In the genomic region with DNA sequence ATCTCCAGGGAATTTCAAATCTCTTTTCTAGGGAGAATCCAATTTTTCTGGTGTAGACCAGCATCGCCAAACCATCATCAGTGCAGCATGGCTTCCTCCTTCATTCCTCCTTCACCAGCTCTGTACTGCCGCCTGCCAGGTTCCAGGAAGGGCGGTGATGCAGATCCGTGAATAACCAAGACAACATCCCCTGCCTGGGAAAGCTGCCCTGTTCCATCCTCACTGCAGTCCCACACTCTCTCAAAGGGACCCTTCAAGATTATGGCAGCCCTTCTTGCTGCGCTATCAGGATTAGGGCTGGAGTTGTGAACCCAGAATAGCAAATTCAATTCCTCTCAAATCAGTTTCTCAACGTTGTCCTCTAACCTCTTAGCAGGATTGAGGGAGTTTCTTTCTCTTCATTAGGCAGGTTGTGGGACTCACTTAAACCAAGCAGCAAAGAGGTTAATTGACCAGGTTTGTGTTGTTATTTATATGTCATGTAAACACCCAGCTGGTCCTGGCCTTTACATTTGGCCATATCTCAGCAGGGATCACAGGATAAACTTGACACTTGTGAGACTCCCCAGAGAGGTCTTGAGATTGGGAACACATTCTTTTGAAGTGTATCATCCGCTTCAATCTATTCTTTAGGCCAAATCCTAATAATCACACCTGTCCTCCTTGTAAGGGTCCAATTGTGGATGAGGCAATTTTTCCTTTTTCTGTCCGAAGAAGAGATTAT, we compare ENCODE assay signal across 1 cellular context.
TF ChIP-seq lines count a peak whose summit lies in the region.

No MANE protein-coding gene starts in this region.

TF ChIP-seq in GM23338, 12 proteins besides CTCF, POLR2A, EP300 and RAD21 (continued from another document):
- TF ChIP-seq, protein P1, sequence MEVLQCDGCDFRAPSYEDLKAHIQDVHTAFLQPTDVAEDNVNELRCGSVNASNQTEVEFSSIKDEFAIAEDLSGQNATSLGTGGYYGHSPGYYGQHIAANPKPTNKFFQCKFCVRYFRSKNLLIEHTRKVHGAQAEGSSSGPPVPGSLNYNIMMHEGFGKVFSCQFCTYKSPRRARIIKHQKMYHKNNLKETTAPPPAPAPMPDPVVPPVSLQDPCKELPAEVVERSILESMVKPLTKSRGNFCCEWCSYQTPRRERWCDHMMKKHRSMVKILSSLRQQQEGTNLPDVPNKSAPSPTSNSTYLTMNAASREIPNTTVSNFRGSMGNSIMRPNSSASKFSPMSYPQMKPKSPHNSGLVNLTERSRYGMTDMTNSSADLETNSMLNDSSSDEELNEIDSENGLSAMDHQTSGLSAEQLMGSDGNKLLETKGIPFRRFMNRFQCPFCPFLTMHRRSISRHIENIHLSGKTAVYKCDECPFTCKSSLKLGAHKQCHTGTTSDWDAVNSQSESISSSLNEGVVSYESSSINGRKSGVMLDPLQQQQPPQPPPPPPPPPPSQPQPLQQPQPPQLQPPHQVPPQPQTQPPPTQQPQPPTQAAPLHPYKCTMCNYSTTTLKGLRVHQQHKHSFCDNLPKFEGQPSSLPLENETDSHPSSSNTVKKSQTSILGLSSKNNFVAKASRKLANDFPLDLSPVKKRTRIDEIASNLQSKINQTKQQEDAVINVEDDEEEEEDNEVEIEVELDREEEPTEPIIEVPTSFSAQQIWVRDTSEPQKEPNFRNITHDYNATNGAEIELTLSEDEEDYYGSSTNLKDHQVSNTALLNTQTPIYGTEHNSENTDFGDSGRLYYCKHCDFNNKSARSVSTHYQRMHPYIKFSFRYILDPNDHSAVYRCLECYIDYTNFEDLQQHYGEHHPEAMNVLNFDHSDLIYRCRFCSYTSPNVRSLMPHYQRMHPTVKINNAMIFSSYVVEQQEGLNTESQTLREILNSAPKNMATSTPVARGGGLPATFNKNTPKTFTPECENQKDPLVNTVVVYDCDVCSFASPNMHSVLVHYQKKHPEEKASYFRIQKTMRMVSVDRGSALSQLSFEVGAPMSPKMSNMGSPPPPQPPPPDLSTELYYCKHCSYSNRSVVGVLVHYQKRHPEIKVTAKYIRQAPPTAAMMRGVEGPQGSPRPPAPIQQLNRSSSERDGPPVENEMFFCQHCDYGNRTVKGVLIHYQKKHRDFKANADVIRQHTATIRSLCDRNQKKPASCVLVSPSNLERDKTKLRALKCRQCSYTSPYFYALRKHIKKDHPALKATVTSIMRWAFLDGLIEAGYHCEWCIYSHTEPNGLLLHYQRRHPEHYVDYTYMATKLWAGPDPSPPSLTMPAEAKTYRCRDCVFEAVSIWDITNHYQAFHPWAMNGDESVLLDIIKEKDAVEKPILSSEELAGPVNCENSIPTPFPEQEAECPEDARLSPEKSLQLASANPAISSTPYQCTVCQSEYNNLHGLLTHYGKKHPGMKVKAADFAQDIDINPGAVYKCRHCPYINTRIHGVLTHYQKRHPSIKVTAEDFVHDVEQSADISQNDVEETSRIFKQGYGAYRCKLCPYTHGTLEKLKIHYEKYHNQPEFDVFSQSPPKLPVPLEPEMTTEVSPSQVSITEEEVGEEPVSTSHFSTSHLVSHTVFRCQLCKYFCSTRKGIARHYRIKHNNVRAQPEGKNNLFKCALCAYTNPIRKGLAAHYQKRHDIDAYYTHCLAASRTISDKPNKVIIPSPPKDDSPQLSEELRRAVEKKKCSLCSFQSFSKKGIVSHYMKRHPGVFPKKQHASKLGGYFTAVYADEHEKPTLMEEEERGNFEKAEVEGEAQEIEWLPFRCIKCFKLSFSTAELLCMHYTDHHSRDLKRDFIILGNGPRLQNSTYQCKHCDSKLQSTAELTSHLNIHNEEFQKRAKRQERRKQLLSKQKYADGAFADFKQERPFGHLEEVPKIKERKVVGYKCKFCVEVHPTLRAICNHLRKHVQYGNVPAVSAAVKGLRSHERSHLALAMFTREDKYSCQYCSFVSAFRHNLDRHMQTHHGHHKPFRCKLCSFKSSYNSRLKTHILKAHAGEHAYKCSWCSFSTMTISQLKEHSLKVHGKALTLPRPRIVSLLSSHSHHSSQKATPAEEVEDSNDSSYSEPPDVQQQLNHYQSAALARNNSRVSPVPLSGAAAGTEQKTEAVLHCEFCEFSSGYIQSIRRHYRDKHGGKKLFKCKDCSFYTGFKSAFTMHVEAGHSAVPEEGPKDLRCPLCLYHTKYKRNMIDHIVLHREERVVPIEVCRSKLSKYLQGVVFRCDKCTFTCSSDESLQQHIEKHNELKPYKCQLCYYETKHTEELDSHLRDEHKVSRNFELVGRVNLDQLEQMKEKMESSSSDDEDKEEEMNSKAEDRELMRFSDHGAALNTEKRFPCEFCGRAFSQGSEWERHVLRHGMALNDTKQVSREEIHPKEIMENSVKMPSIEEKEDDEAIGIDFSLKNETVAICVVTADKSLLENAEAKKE (CRISPR knock-in tag; IDR thresholded peaks at IDR 0.05) = no peak
- TF ChIP-seq ETS1 (IDR thresholded peaks at IDR 0.05) = no peak
